Comparison of ENCODE assay signal across 21 cellular contexts in the genomic region with DNA sequence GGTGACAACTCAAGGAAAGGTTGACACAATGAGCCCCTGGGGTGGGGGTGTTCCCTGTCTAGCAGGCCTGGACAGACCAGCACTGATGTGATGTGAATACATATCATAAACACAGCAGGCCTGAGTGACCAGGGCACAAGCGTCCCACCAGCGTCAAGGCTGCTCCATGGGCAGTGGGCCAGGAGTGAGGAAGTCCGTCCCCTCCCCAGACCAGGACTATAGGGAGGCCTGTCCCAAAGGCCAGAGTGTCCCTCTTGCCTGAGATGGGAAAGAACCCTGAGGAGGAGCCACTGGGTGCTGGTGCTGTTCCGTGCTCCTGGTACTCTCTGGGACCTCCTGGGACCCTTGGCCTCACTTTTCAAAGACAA.
"Had no signal": no experiment of that assay in that cellular context is flagged by ENCODE, and none has a peak within 500 bp of the region (broad histone marks: within the 10 kb centered on the region; RNA-seq: fewer than 3 reads in every experiment).

No MANE protein-coding gene starts in this region.

- H3K4me2 ChIP-seq: SK-N-SH had no signal

- FAIRE-seq: frontal cortex, small intestine had no signal

- H3K27me3 ChIP-seq: adrenal gland, heart left ventricle, left lung had no signal

- H3K27me3 Mint-ChIP-seq: activated CD4-positive, alpha-beta memory T cell treated with anti-CD3 and anti-CD28 coated beads for 36 hours; activated CD8-positive, alpha-beta memory T cell treated with anti-CD3 and anti-CD28 coated beads, Interleukin-2, amount 10 ng/mL, durations not matched to agents 7 days and 5 days; activated naive CD4-positive, alpha-beta T cell treated with anti-CD3 and anti-CD28 coated beads, Interleukin-2, amount 50 U/mL, for 24 hours; memory B cell; naive thymus-derived CD8-positive, alpha-beta T cell; T-cell had no signal

- ATAC-seq: activated CD8-positive, alpha-beta memory T cell treated with anti-CD3 and anti-CD28 coated beads, Interleukin-2, amount 10 ng/mL, durations not matched to agents 7 days and 5 days; left lung; naive thymus-derived CD8-positive, alpha-beta T cell; T-cell had no signal

- H3K27ac Mint-ChIP-seq: activated CD4-positive, alpha-beta memory T cell treated with anti-CD3 and anti-CD28 coated beads for 36 hours; activated CD8-positive, alpha-beta memory T cell treated with anti-CD3 and anti-CD28 coated beads, Interleukin-2, amount 10 ng/mL, durations not matched to agents 7 days and 5 days; activated naive CD4-positive, alpha-beta T cell treated with anti-CD3 and anti-CD28 coated beads, Interleukin-2, amount 50 U/mL, for 24 hours; activated T-helper 2 cell treated with anti-CD3 and anti-CD28 coated beads, Interferon-gamma antibody, Interleukin-2, Interleukin-4, amounts not matched to agents 10 μg/mL and 5 μg/mL and 100 μg/mL, durations not matched to agents 14 hours and 24 hours and 36 hours; memory B cell; naive thymus-derived CD8-positive, alpha-beta T cell; T-cell had no signal

- H3K9me3 Mint-ChIP-seq: activated CD4-positive, alpha-beta memory T cell treated with anti-CD3 and anti-CD28 coated beads for 36 hours; activated naive CD4-positive, alpha-beta T cell treated with anti-CD3 and anti-CD28 coated beads, Interleukin-2, amount 50 U/mL, for 24 hours; activated T-helper 2 cell treated with anti-CD3 and anti-CD28 coated beads, Interferon-gamma antibody, Interleukin-2, Interleukin-4, amounts not matched to agents 10 μg/mL and 5 μg/mL and 100 μg/mL, durations not matched to agents 14 hours and 24 hours and 36 hours; memory B cell; naive thymus-derived CD8-positive, alpha-beta T cell; T-cell had no signal

- H3K9ac ChIP-seq: SK-N-SH had no signal

- H3K4me1 Mint-ChIP-seq: activated CD8-positive, alpha-beta memory T cell treated with anti-CD3 and anti-CD28 coated beads, Interleukin-2, amount 10 ng/mL, durations not matched to agents 7 days and 5 days; activated naive CD4-positive, alpha-beta T cell treated with anti-CD3 and anti-CD28 coated beads, Interleukin-2, amount 50 U/mL, for 24 hours; memory B cell; T-cell had no signal

- H3K4me3 Mint-ChIP-seq: activated CD4-positive, alpha-beta memory T cell treated with anti-CD3 and anti-CD28 coated beads for 36 hours; activated CD8-positive, alpha-beta memory T cell treated with anti-CD3 and anti-CD28 coated beads, Interleukin-2, amount 10 ng/mL, durations not matched to agents 7 days and 5 days; activated naive CD4-positive, alpha-beta T cell treated with anti-CD3 and anti-CD28 coated beads, Interleukin-2, amount 50 U/mL, for 24 hours; memory B cell; naive thymus-derived CD8-positive, alpha-beta T cell; T-cell had no signal

- H3K27ac ChIP-seq: left lung, VCaP had no signal

- DNase-seq: activated CD4-positive, alpha-beta memory T cell treated with anti-CD3 and anti-CD28 coated beads for 36 hours; activated CD8-positive, alpha-beta memory T cell treated with anti-CD3 and anti-CD28 coated beads, Interleukin-2, amount 10 ng/mL, durations not matched to agents 7 days and 5 days; activated T-cell treated with anti-CD3 and anti-CD28 coated beads, Interleukin-2, amount 50 U/mL, for 1 hour; effector CD8-positive, alpha-beta T cell; heart left ventricle; left lung; naive thymus-derived CD8-positive, alpha-beta T cell; small intestine; stimulated activated CD4-positive, alpha-beta T cell treated with anti-CD3 and anti-CD28 coated beads, Interleukin-4, amount 100 ng/mL, for 24 hours; stimulated activated naive CD4-positive, alpha-beta T cell; T-cell; T-helper 9 cell; trophoblast cell had no signal

- H3K4me3 ChIP-seq: adrenal gland, coronary artery, heart left ventricle, left lung had no signal

- H3K9me3 ChIP-seq: adrenal gland, heart left ventricle, left lung, SK-N-SH had no signal
